In the genomic region with DNA sequence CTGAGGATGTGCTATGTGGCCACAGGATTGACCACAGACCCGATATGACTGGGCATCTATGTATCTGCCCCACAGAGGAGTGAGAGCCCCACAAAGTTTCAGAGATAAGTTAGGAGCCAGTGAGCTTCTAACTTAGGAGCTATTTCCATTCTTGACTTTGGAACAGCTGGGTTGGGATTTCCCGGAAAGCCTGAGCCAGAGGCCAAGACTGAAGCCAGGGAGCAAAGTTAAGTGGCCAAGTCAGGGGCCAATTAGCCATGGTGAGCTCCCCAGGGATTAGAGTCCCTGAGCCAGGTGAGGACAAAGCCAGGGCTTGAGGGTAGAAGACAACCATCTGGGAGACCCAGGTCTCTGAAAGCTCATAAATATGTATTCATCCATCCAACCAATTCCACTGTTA, we compare ENCODE assay signal across 7 cellular contexts.
"Had no signal": no experiment of that assay in that cellular context is flagged by ENCODE, and none has a peak within 500 bp of the region (broad histone marks: within the 10 kb centered on the region; RNA-seq: fewer than 3 reads in every experiment).

No MANE protein-coding gene starts in this region.

- H3K4me3 ChIP-seq: GM23248, HAP-1 had no signal

- DNase-seq: GM23248, GOT3, H7, KBM-7 had no signal

- H3K27ac Mint-ChIP-seq: IgD-negative memory B cell had no signal

- H3K4me1 ChIP-seq: HAP-1 had no signal

- H3K9me3 ChIP-seq: HAP-1 had no signal

- H3K27ac ChIP-seq: GM23248 had no signal

- H2AFZ ChIP-seq: GM23248 had no signal

- ATAC-seq: HCT116 had no signal

- H3K4me3 Mint-ChIP-seq: IgD-negative memory B cell had no signal

- H3K36me3 Mint-ChIP-seq: IgD-negative memory B cell had no signal

- H3K9ac ChIP-seq: GM23248 had no signal

- H3K36me3 ChIP-seq: HAP-1 had no signal
